In the genomic region with DNA sequence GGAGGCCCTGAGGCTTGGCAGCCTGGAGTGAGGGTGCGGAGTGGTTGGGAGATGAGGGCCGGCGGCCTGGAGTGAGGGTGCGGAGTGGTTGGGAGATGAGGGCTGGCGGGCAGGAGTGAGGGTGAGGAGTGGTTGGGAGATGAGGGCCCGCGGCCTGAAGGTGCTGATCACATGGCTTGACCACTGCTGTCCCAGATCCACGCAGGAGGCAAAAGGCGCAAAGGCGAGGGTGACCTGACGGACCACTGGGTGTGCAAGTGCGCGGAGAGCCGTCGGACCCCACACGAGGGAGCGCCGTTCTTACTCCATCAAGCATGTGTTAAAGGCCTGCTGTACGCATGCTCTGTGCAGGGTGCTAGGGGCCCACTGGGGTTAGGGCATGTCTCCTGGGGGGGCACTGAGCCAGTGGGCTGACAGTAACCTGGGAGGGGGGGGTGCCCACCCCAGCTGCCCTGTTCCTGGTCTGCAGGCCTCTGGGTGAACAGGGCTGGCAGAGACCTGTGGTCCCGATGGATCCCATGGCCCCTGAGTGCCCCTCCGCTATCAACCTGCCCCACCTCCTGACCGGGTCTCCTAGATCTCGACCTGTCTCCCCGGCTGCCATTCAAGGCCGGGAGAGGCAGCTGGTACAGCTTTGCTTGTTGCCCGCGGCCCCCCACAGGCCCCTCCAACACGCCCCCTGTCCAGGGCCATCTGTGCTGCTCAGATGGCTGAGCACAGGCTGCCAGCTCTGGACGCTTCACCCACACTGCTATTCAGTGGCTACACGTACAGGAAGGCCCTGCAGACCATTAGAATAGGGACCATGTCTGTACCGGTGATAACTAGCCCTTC, we compare ENCODE assay signal across 14 cellular contexts. TPM values are rescaled to one million over a fixed set of nuclear protein-coding genes. Genes with fewer than 3 reads are reported as not detected.
DNase-seq lines count a peak whose midpoint lies in the region; TF ChIP-seq lines count a peak whose summit lies in the region.
"Had no signal": no experiment of that assay in that cellular context is flagged by ENCODE, and none has a peak within 500 bp of the region (broad histone marks: within the 10 kb centered on the region; RNA-seq: fewer than 3 reads in every experiment).

No MANE protein-coding gene starts in this region.

- no peaks in the 10 kb centered on the region for H3K36me3 Mint-ChIP-seq in neural crest cell (ENCODE audit: low read depth)
- H3K36me3 Mint-ChIP-seq: CD8-positive, alpha-beta memory T cell had no signal

- TF ChIP-seq CTCF in neural crest cell (conservative IDR thresholded peaks at IDR 0.05): no peak

- no peak overlapping the region for H3K4me3 Mint-ChIP-seq in neural crest cell
- H3K4me3 Mint-ChIP-seq: CD8-positive, alpha-beta memory T cell had no signal

- H3K4me1 Mint-ChIP-seq in neural crest cell: peaks cover 4% of the 10 kb centered on the region

- H3K27me3 Mint-ChIP-seq in neural crest cell (ENCODE audit: low read depth): no peaks in the 10 kb centered on the region

- H3K27ac Mint-ChIP-seq in neural crest cell (ENCODE audit: unreplicated experiment): peak overlapping the region; percentile 62
- H3K27ac Mint-ChIP-seq: CD8-positive, alpha-beta memory T cell had no signal

- H3K9me3 Mint-ChIP-seq in neural crest cell: no peaks in the 10 kb centered on the region

- DNase-seq in D341Med (ENCODE audit: low spot score): peak; percentile 21
- peak; percentile 46 for DNase-seq in DMS 273 treated with DMSO at 0.1 percent for 48 hours (lab: John Stamatoyannopoulos, UW)
- peak; percentile 88 for DNase-seq in cerebellum (ENCODE audit: low spot score)
- DNase-seq in neural crest cell (ENCODE audit: low read depth, low spot score): no peak
- DNase-seq in activated gamma-delta T cell treated with Interleukin-2 at 50 U/mL for 16 hours: no peak
- DNase-seq in HUDEP-2 (lab: John Stamatoyannopoulos, UW; ENCODE audit: unreplicated experiment in 76 of 76): no peak
- DNase-seq in cortex of kidney (lab: John Stamatoyannopoulos, UW): no peak
- DNase-seq: MM.1S, NCI-H187 treated with DMSO at 0.1 percent for 48 hours, NCI-H526 treated with DMSO at 0.1 percent for 48 hours, SHP77 had no signal

RNA-seq across cellular contexts. Expression of a gene that starts 21.1 kb away (rescaled TPM):
- total RNA-seq in cerebellum (not detected), neural crest cell (not detected in 2 replicates)
- total RNA-seq: CD8-positive, alpha-beta memory T cell; H4; Peyer's patch had no signal

RNA-seq across cellular contexts. Expression of a gene that starts 53.4 kb away (rescaled TPM):
- 2.0 TPM for total RNA-seq in cerebellum
- 0.16 and 0.23 TPM in 2 replicates for total RNA-seq in neural crest cell
- total RNA-seq: CD8-positive, alpha-beta memory T cell; H4 had no signal

RNA-seq across cellular contexts. Expression of a gene that starts 56.0 kb away (rescaled TPM):
- total RNA-seq in cerebellum (15.3 TPM), neural crest cell (28.1 and 30.1 TPM in 2 replicates)

RNA-seq across cellular contexts. Expression of a gene that starts 56.0 kb away (rescaled TPM):
- 25.0 TPM for total RNA-seq in cerebellum
- 64.4 and 69.0 TPM in 2 replicates for total RNA-seq in neural crest cell

Comparison
In these comparisons a context has a peak if more than half of its experiments do, and no peak if none do; other contexts are left out.
1. DNase-seq: peak in D341Med (single experiment), DMS 273 treated with DMSO at 0.1 percent for 48 hours (single experiment) and cerebellum (single experiment); none in neural crest cell (single experiment), activated gamma-delta T cell treated with Interleukin-2 at 50 U/mL for 16 hours (single experiment), HUDEP-2 (0 of 76) and cortex of kidney (single experiment).